In genomic region chr4:128455076-128455345, GRCh38 we compare ENCODE assay signal across 14 cellular contexts.
DNase-seq lines count a peak whose midpoint lies in the region; ATAC-seq, FAIRE-seq and TF ChIP-seq lines count a peak whose summit lies in the region.
"Had no signal": no experiment of that assay in that cellular context is flagged by ENCODE, and none has a peak within 500 bp of the region (broad histone marks: within the 10 kb centered on the region; RNA-seq: fewer than 3 reads in every experiment).

No MANE protein-coding gene starts in this region.

- BruUV-seq in K562 (replicated peaks; lab: Mats Ljungman, UMichigan) = no TSS peak

- CTCF ChIA-PET in K562 (lab: Yijun Ruan, JAX; ENCODE audit: low intra/inter-chr PET ratio) = interaction anchor here (1.0 to 1.4 kb wide), 4 partner anchors 189 to 354 kb away, joined by 3 to 5 read pairs (median 3); partner anchors contain the start of gene JADE1
- CTCF ChIA-PET in activated CD4-positive, alpha-beta T cell treated with anti-CD3 and anti-CD28 coated beads, Interleukin-2, amount 10 ng/mL, durations not matched to agents 7 days and 5 days (lab: Charles Lee) = interaction anchor here (1.7 to 2.2 kb wide), 2 partner anchors 14 to 100 kb away, joined by 4 to 8 read pairs; no protein-coding TSS in a partner anchor
- CTCF ChIA-PET in T-cell (lab: Charles Lee) = interaction anchor here (0.5 to 1.6 kb wide), 6 partner anchors 124 to 408 kb away, joined by 3 to 7 read pairs (median 4); no protein-coding TSS in a partner anchor

- H2AFZ ChIP-seq in K562 (ENCODE audit: low read depth, low read length) (no peak overlapping the region), neuronal stem cell (ENCODE audit: low read length) (no peak overlapping the region)

- H2BK120ac ChIP-seq in neuronal stem cell (ENCODE audit: low read depth, low read length) = no peak overlapping the region

- H4K8ac ChIP-seq in neuronal stem cell (ENCODE audit: low read depth, low read length) = no peak overlapping the region

- H3K9ac ChIP-seq in K562 (ENCODE audit: insufficient read depth in 1 of 2, low read depth in 2 of 2, low read length in 2 of 2) (no peak overlapping the region), neuronal stem cell (ENCODE audit: low read depth, low read length, poor library complexity) (no peak overlapping the region)

- H3K9me3 ChIP-seq in K562 (replicated peaks; ENCODE audit: control insufficient read depth, insufficient read depth, low read depth, low read length) = no peaks in the 10 kb centered on the region
- no peaks in the 10 kb centered on the region for H3K9me3 ChIP-seq in neuronal stem cell (replicated peaks in 1 of 2; ENCODE audit: control insufficient read depth in 2 of 2, insufficient read depth in 1 of 2, low read depth in 1 of 2, low read length in 2 of 2)
- H3K9me3 ChIP-seq: upper lobe of right lung had no signal

- no peak overlapping the region for H3K23ac ChIP-seq in neuronal stem cell (ENCODE audit: low read depth, low read length, poor library complexity)

- H3K9me1 ChIP-seq in K562 (ENCODE audit: control insufficient read depth, insufficient read depth, low read length) = no peaks in the 10 kb centered on the region

- H3K36me3 ChIP-seq in K562 (ENCODE audit: control insufficient read depth, insufficient read depth, low read length) = no peaks in the 10 kb centered on the region
- no peaks in the 10 kb centered on the region for H3K36me3 ChIP-seq in neuronal stem cell (replicated peaks in 1 of 2; ENCODE audit: control insufficient read depth in 2 of 2, insufficient read depth in 2 of 2, low read length in 2 of 2)
- H3K36me3 ChIP-seq: upper lobe of right lung had no signal

- intact Hi-C loops in K562 (cut with micrococcal nuclease) = loop anchor here (2.0 kb wide), 1 partner anchor 110 kb away; no protein-coding TSS in a partner anchor

- no peak for TF ChIP-seq RAD21 in K562 (CRISPR knock-in tag; conservative IDR thresholded peaks at IDR 0.05 in 1 of 2, IDR thresholded peaks at IDR 0.05 in 1 of 2)

- no peak overlapping the region for H3K27ac ChIP-seq in K562 (ENCODE audit: extremely low read depth, low read depth, low read length)
- H3K27ac ChIP-seq in neuronal stem cell (replicated peaks; ENCODE audit: low read length) = no peak overlapping the region
- H3K27ac ChIP-seq: 22Rv1, upper lobe of right lung had no signal

- no peak overlapping the region for H2BK15ac ChIP-seq in neuronal stem cell (ENCODE audit: low read length)

- H3K27me3 Mint-ChIP-seq in activated CD4-positive, alpha-beta T cell treated with anti-CD3 and anti-CD28 coated beads, Interleukin-2, amount 10 ng/mL, durations not matched to agents 7 days and 5 days = peaks cover 3% of the 10 kb centered on the region
- no peaks in the 10 kb centered on the region for H3K27me3 Mint-ChIP-seq in T-cell
- H3K27me3 Mint-ChIP-seq: activated CD4-positive, alpha-beta T cell treated with anti-CD3 and anti-CD28 coated beads, Interleukin-2, amount 10 ng/mL, durations not matched to agents 24 days and 14 days had no signal

- H3K4me2 ChIP-seq in K562 (ENCODE audit: insufficient read depth, low read length) (no peak overlapping the region), neuronal stem cell (ENCODE audit: insufficient read depth, low read length, poor library complexity, severe bottlenecking) (no peak overlapping the region)

- H2AK5ac ChIP-seq in neuronal stem cell (ENCODE audit: low read depth, low read length) = no peak overlapping the region

- TF ChIP-seq EP300 in K562 (IDR thresholded peaks at IDR 0.05; ENCODE audit: low read length) = no peak

- H3K18ac ChIP-seq in neuronal stem cell (ENCODE audit: low read length) = peak overlapping the region; percentile 24

- no peak overlapping the region for H4K91ac ChIP-seq in neuronal stem cell (ENCODE audit: low read depth, low read length, poor library complexity)

- H3K4ac ChIP-seq in neuronal stem cell (ENCODE audit: low read length) = no peak overlapping the region

- no peaks in the 10 kb centered on the region for H3K79me1 ChIP-seq in neuronal stem cell (ENCODE audit: low read depth, low read length)

- H4K20me1 ChIP-seq in K562 (replicated peaks; ENCODE audit: control insufficient read depth, insufficient read depth, low read length) = no peaks in the 10 kb centered on the region

- DNase-seq in DMS153 (lab: John Stamatoyannopoulos, UW) = peak; percentile 21
- DNase-seq in DMS153 treated with DMSO at 0.1 percent for 48 hours (lab: John Stamatoyannopoulos, UW; ENCODE audit: unreplicated experiment) = no peak
- peak; percentile 27 for DNase-seq in NCI-H2029 (lab: John Stamatoyannopoulos, UW)
- DNase-seq in K562 (ENCODE audit: extremely low read depth in 1 of 4, low spot score in 3 of 4) = no peak
- DNase-seq in neuronal stem cell (ENCODE audit: low spot score) = no peak
- no peak for DNase-seq in activated CD4-positive, alpha-beta T cell treated with anti-CD3 and anti-CD28 coated beads, Interleukin-2, amount 10 ng/mL, durations not matched to agents 7 days and 5 days
- DNase-seq in DMS114 treated with DMSO at 0.1 percent for 48 hours (lab: John Stamatoyannopoulos, UW; ENCODE audit: unreplicated experiment) = no peak
- DNase-seq in T-cell = no peak
- DNase-seq: activated CD4-positive, alpha-beta T cell treated with anti-CD3 and anti-CD28 coated beads, Interleukin-2, amount 10 ng/mL, durations not matched to agents 24 days and 14 days; activated naive CD4-positive, alpha-beta T cell treated with Interleukin-2 at 50 U/mL for 16 hours; MV-4-11; NCI-H2081 treated with DMSO at 0.1 percent for 48 hours; upper lobe of right lung had no signal

- H3K4me3 ChIP-seq in K562 (no peak overlapping the region), neuronal stem cell (ENCODE audit: low read length in 2 of 2) (no peak overlapping the region)
- H3K4me3 ChIP-seq: upper lobe of right lung had no signal

- H3K4me1 Mint-ChIP-seq in activated CD4-positive, alpha-beta T cell treated with anti-CD3 and anti-CD28 coated beads, Interleukin-2, amount 10 ng/mL, durations not matched to agents 7 days and 5 days = peaks cover 8% of the 10 kb centered on the region
- H3K4me1 Mint-ChIP-seq in T-cell = peaks cover 0 to 6% (median 3%) of the 10 kb centered on the region in 3 donors

- H3K4me3 Mint-ChIP-seq in activated CD4-positive, alpha-beta T cell treated with anti-CD3 and anti-CD28 coated beads, Interleukin-2, amount 10 ng/mL, durations not matched to agents 7 days and 5 days = no peak overlapping the region
- no peak overlapping the region for H3K4me3 Mint-ChIP-seq in T-cell
- H3K4me3 Mint-ChIP-seq: activated CD4-positive, alpha-beta T cell treated with anti-CD3 and anti-CD28 coated beads, Interleukin-2, amount 10 ng/mL, durations not matched to agents 24 days and 14 days had no signal

- no peak for TF ChIP-seq POLR2A in K562 (conservative IDR thresholded peaks at IDR 0.05)

- peak; percentile 15; the same call in 2 of the 3 replicates for ATAC-seq in K562
- no peak for ATAC-seq in T-cell (replicated peaks in 1 of 4)

- no peak overlapping the region for H2BK5ac ChIP-seq in neuronal stem cell (ENCODE audit: low read length)

- H3K4me1 ChIP-seq in K562 (replicated peaks in 1 of 2; ENCODE audit: control insufficient read depth in 2 of 2, insufficient read depth in 2 of 2, low read length in 2 of 2) (peaks cover 0 to 7% of the 10 kb centered on the region in 2 experiments; a peak in 3 of 5 replicates), neuronal stem cell (ENCODE audit: control insufficient read depth in 2 of 2, insufficient read depth in 1 of 2, low read depth in 1 of 2, low read length in 2 of 2) (peaks cover 2 to 3% of the 10 kb centered on the region in 2 donors)

- no peaks in the 10 kb centered on the region for H3K79me2 ChIP-seq in K562 (ENCODE audit: control insufficient read depth, insufficient read depth, low read length)

- no peaks in the 10 kb centered on the region for H3K27me3 ChIP-seq in K562 (ENCODE audit: control insufficient read depth in 2 of 2, insufficient read depth in 2 of 2, low read length in 2 of 2)
- H3K27me3 ChIP-seq in neuronal stem cell (ENCODE audit: control insufficient read depth in 3 of 3, insufficient read depth in 3 of 3, low read depth in 1 of 3, low read length in 3 of 3) = peaks cover 0 to 9% (median 0%) of the 10 kb centered on the region in 3 experiments
- H3K27me3 ChIP-seq: upper lobe of right lung had no signal

- POLR2A ChIA-PET in K562 (lab: Yijun Ruan, JAX) (interaction anchor here (2.3 kb wide), 1 partner anchor 98 kb away, joined by 10 read pairs; no protein-coding TSS in a partner anchor), T-cell (lab: Charles Lee) (no interaction called here)
- POLR2A ChIA-PET in activated CD4-positive, alpha-beta T cell treated with anti-CD3 and anti-CD28 coated beads, Interleukin-2, amount 10 ng/mL, durations not matched to agents 7 days and 5 days (lab: Charles Lee) = no interaction called here

- TF ChIP-seq CTCF in K562 (IDR thresholded peaks at IDR 0.05 in 2 of 3, conservative IDR thresholded peaks at IDR 0.05 in 1 of 3; ENCODE audit: insufficient read depth in 2 of 3, low read depth in 1 of 3, low read length in 3 of 3) = no peak

- H3K14ac ChIP-seq in neuronal stem cell (ENCODE audit: low read length) = no peak overlapping the region

- no peak overlapping the region for H3K27ac Mint-ChIP-seq in activated CD4-positive, alpha-beta T cell treated with anti-CD3 and anti-CD28 coated beads, Interleukin-2, amount 10 ng/mL, durations not matched to agents 7 days and 5 days
- H3K27ac Mint-ChIP-seq in T-cell = no peak overlapping the region
- H3K27ac Mint-ChIP-seq: activated CD4-positive, alpha-beta T cell treated with anti-CD3 and anti-CD28 coated beads, Interleukin-2, amount 10 ng/mL, durations not matched to agents 24 days and 14 days had no signal

- H2BK12ac ChIP-seq in neuronal stem cell (ENCODE audit: low read length) = no peak overlapping the region

- FAIRE-seq in K562 (lab: Jason Lieb, UNC) = no peak

- in situ Hi-C loops in K562 (cut with MboI) = no loop called here

- H3K36me3 Mint-ChIP-seq in activated CD4-positive, alpha-beta T cell treated with anti-CD3 and anti-CD28 coated beads, Interleukin-2, amount 10 ng/mL, durations not matched to agents 7 days and 5 days (ENCODE audit: low read depth) = no peaks in the 10 kb centered on the region
- H3K36me3 Mint-ChIP-seq in T-cell = no peaks in the 10 kb centered on the region

- WGBS in K562 (ENCODE audit: insufficient coverage, low coverage, missing lambda C conversion rate) = 38% methylated on average over 1 of the region's 1 CpG
- WGBS in neuronal stem cell (ENCODE audit: extremely low coverage in 2 of 2, insufficient read length in 2 of 2, insufficient replicate concordance in 1 of 2), 2 donors = no CpG with 5 or more reads among the region's 1 CpG

- no peaks in the 10 kb centered on the region for H3K9me3 Mint-ChIP-seq in activated CD4-positive, alpha-beta T cell treated with anti-CD3 and anti-CD28 coated beads, Interleukin-2, amount 10 ng/mL, durations not matched to agents 7 days and 5 days
- H3K9me3 Mint-ChIP-seq in T-cell = no peaks in the 10 kb centered on the region
- H3K9me3 Mint-ChIP-seq: activated CD4-positive, alpha-beta T cell treated with anti-CD3 and anti-CD28 coated beads, Interleukin-2, amount 10 ng/mL, durations not matched to agents 24 days and 14 days had no signal

TF ChIP-seq in K562, 482 proteins besides CTCF, POLR2A, EP300 and RAD21 (continues in another document):
- TF ChIP-seq ZNF584 (CRISPR knock-in tag; IDR thresholded peaks at IDR 0.05; ENCODE audit: low read depth) (0 out of 2 replicates have a peak, but pooled peaks have one; percentile 21), IFI16 (CRISPR knock-in tag; IDR thresholded peaks at IDR 0.05) (no peak), PYGO2 (tag; IDR thresholded peaks at IDR 0.05) (no peak)

Comparison
In these comparisons a context has a peak if more than half of its experiments do, and no peak if none do; other contexts are left out.
1. DNase-seq: peak in DMS153 (single experiment) and NCI-H2029 (single experiment); none in DMS153 treated with DMSO at 0.1 percent for 48 hours (single experiment), K562 (0 of 4), neuronal stem cell (single experiment), activated CD4-positive, alpha-beta T cell treated with anti-CD3 and anti-CD28 coated beads, Interleukin-2, amount 10 ng/mL, durations not matched to agents 7 days and 5 days (single experiment), DMS114 treated with DMSO at 0.1 percent for 48 hours (single experiment) and T-cell (0 of 34).